8 cellular contexts compared by ENCODE assay signal in the genomic region with DNA sequence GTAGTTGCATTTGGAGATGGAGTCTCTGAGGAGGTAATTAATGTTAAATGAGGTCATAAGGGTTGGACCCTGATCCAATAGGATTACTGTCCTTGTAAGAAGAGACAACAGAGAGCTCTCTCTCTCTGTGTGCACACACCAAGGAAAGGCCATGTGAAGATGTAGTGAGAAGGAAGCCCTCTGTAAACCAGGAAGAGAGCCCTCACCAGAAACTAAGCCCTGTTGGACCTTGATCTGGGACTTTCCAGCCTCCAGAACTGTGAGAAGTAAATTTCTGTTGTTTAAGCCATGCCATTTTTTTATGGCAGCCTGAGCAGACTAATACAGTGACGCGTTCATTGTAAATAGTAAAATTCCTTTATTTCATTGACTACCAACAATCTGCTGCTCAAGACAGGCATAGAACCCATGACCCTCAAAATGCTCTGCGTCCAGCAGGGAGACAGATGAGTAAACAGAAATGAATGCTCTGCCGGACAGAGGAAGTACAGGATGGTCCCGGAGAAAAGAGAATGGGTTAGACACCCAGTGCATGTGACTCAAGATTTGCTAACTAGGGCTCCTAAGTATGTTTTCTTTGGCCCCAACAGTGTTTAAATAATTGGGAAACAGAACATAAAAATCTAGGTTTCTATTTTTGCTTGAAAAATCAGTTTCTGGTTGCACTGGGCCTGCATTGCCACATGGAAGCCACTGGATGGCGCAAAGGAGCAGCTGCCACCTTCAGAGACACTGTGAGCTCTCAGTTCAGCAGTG. TPM values are rescaled to one million over a fixed set of nuclear protein-coding genes. Genes with fewer than 3 reads are reported as not detected.
DNase-seq lines count a peak whose midpoint lies in the region; ATAC-seq lines count a peak whose summit lies in the region.

No MANE protein-coding gene starts in this region.

- no peaks in the 10 kb centered on the region for H3K9me3 Mint-ChIP-seq in activated naive CD8-positive, alpha-beta T cell treated with anti-CD3 and anti-CD28 coated beads, Interleukin-2, amount 50 U/mL, for 24 hours
- H3K9me3 Mint-ChIP-seq in activated naive CD8-positive, alpha-beta T cell treated with anti-CD3 and anti-CD28 coated beads for 36 hours, result no peaks in the 10 kb centered on the region

- H3K4me3 Mint-ChIP-seq in activated naive CD8-positive, alpha-beta T cell treated with anti-CD3 and anti-CD28 coated beads, Interleukin-2, amount 50 U/mL, for 24 hours, result no peak overlapping the region
- no peak overlapping the region for H3K4me3 Mint-ChIP-seq in activated naive CD8-positive, alpha-beta T cell treated with anti-CD3 and anti-CD28 coated beads for 36 hours

- no peak for ATAC-seq in activated naive CD8-positive, alpha-beta T cell treated with anti-CD3 and anti-CD28 coated beads, Interleukin-2, amount 50 U/mL, for 24 hours
- ATAC-seq in esophagus mucosa (peak; percentile 60), HG03520 (IDR thresholded peaks at IDR 0.05; ENCODE audit: unreplicated experiment) (no peak), GM21360 (IDR thresholded peaks at IDR 0.05; ENCODE audit: unreplicated experiment) (no peak)

- no peak overlapping the region for H3K27ac Mint-ChIP-seq in activated naive CD8-positive, alpha-beta T cell treated with anti-CD3 and anti-CD28 coated beads, Interleukin-2, amount 50 U/mL, for 24 hours
- no peak overlapping the region for H3K27ac Mint-ChIP-seq in activated naive CD8-positive, alpha-beta T cell treated with anti-CD3 and anti-CD28 coated beads for 36 hours

- H3K36me3 Mint-ChIP-seq in activated naive CD8-positive, alpha-beta T cell treated with anti-CD3 and anti-CD28 coated beads, Interleukin-2, amount 50 U/mL, for 24 hours (ENCODE audit: low read depth), result no peaks in the 10 kb centered on the region
- no peaks in the 10 kb centered on the region for H3K36me3 Mint-ChIP-seq in activated naive CD8-positive, alpha-beta T cell treated with anti-CD3 and anti-CD28 coated beads for 36 hours

- no peaks in the 10 kb centered on the region for H3K4me1 Mint-ChIP-seq in activated naive CD8-positive, alpha-beta T cell treated with anti-CD3 and anti-CD28 coated beads, Interleukin-2, amount 50 U/mL, for 24 hours
- no peaks in the 10 kb centered on the region for H3K4me1 Mint-ChIP-seq in activated naive CD8-positive, alpha-beta T cell treated with anti-CD3 and anti-CD28 coated beads for 36 hours

- peak; percentile 6 for DNase-seq in activated naive CD8-positive, alpha-beta T cell treated with anti-CD3 and anti-CD28 coated beads, Interleukin-2, amount 50 U/mL, for 24 hours
- no peak for DNase-seq in activated naive CD8-positive, alpha-beta T cell treated with anti-CD3 and anti-CD28 coated beads for 36 hours
- peak; percentile 64 for DNase-seq in OCI-M1 (lab: John Stamatoyannopoulos, UW)
- DNase-seq in myocyte (ENCODE audit: low read depth), result peak; percentile 81
- no peak for DNase-seq in effector CD4-positive, alpha-beta T cell

- peaks cover 2% of the 10 kb centered on the region for H3K27me3 Mint-ChIP-seq in activated naive CD8-positive, alpha-beta T cell treated with anti-CD3 and anti-CD28 coated beads, Interleukin-2, amount 50 U/mL, for 24 hours
- H3K27me3 Mint-ChIP-seq in activated naive CD8-positive, alpha-beta T cell treated with anti-CD3 and anti-CD28 coated beads for 36 hours, result peaks cover 13% of the 10 kb centered on the region

RNA-seq across cellular contexts. Expression of a gene that starts 37.9 kb away (rescaled TPM):
- under 1 TPM; 0.60 to 0.82 TPM for total RNA-seq in activated naive CD8-positive, alpha-beta T cell treated with anti-CD3 and anti-CD28 coated beads for 36 hours
- total RNA-seq in esophagus mucosa (7.3 TPM), myocyte (19.3 and 30.9 TPM in 2 replicates)
- polyA plus RNA-seq in myocyte (2012), result 35.6 TPM

Comparison
In these comparisons a context has a peak if more than half of its experiments do, and no peak if none do; other contexts are left out.
1. DNase-seq: peak in activated naive CD8-positive, alpha-beta T cell treated with anti-CD3 and anti-CD28 coated beads, Interleukin-2, amount 50 U/mL, for 24 hours (single experiment), OCI-M1 (single experiment) and myocyte (single experiment); none in activated naive CD8-positive, alpha-beta T cell treated with anti-CD3 and anti-CD28 coated beads for 36 hours (single experiment) and effector CD4-positive, alpha-beta T cell (single experiment).